8 cellular contexts compared by ENCODE assay signal in genomic region chr2:111219285-111219684, GRCh38.
DNase-seq lines count a peak whose midpoint lies in the region; ATAC-seq lines count a peak whose summit lies in the region.

No MANE protein-coding gene starts in this region.

- H3K79me2 ChIP-seq in Karpas-422 (ENCODE audit: low read length), result no peaks in the 10 kb centered on the region

- H2AFZ ChIP-seq in Karpas-422 (ENCODE audit: low read length), result no peak overlapping the region

- H3K4me2 ChIP-seq in Karpas-422 (ENCODE audit: low read depth, low read length, poor library complexity, severe bottlenecking), result peak overlapping the region; percentile 90

- H3K9me2 ChIP-seq in Karpas-422 (replicated peaks; ENCODE audit: insufficient read depth, low read length), result no peaks in the 10 kb centered on the region

- DNase-seq in Karpas-422 (peak; percentile 97), islet precursor cell (peak; percentile 84), SW 1271 (lab: John Stamatoyannopoulos, UW) (no peak), NCI-H446 (lab: John Stamatoyannopoulos, UW) (no peak), kidney glomerular epithelial cell (lab: John Stamatoyannopoulos, UW) (no peak), HT-29 (ENCODE audit: low spot score) (no peak)

- H3K4me3 ChIP-seq in Karpas-422 (ENCODE audit: low read length), result peak overlapping the region; percentile 58

- H3K36me3 ChIP-seq in Karpas-422 (ENCODE audit: insufficient read depth, low read length), result peaks cover 6% of the 10 kb centered on the region; the same call in 1 of the 2 replicates

- no peaks in the 10 kb centered on the region for H4K20me1 ChIP-seq in Karpas-422 (ENCODE audit: insufficient read depth, low read depth, low read length)

- peak overlapping the region; percentile 84 for H3K9ac ChIP-seq in Karpas-422 (ENCODE audit: low read length)

- peaks cover 60% of the 10 kb centered on the region for H3K4me1 ChIP-seq in Karpas-422 (ENCODE audit: low read length)

- ATAC-seq in GM18868 (IDR thresholded peaks at IDR 0.05; ENCODE audit: unreplicated experiment) (peak; percentile 91), HG02610 (IDR thresholded peaks at IDR 0.05; ENCODE audit: unreplicated experiment) (peak; percentile 81)

- H3K9me3 ChIP-seq in Karpas-422 (ENCODE audit: low read length), result peaks cover 9% of the 10 kb centered on the region

- no peaks in the 10 kb centered on the region for H3K27me3 ChIP-seq in Karpas-422 (ENCODE audit: low read length)

- peak overlapping the region; percentile 100 for H3K27ac ChIP-seq in Karpas-422 (ENCODE audit: low read length)

Comparison
In these comparisons a context has a peak if more than half of its experiments do, and no peak if none do; other contexts are left out.
1. DNase-seq: peak in Karpas-422 (single experiment) and islet precursor cell (single experiment); none in SW 1271 (0 of 2), NCI-H446 (0 of 2), kidney glomerular epithelial cell (single experiment) and HT-29 (single experiment).